Comparison of ENCODE assay signal across 21 cellular contexts in genomic region chr19:5358173-5358800, GRCh38.
DNase-seq lines count a peak whose midpoint lies in the region; ATAC-seq lines count a peak whose summit lies in the region.
"Had no signal": no experiment of that assay in that cellular context is flagged by ENCODE, and none has a peak within 500 bp of the region (broad histone marks: within the 10 kb centered on the region; RNA-seq: fewer than 3 reads in every experiment).

No MANE protein-coding gene starts in this region.

- H3K9me3 ChIP-seq in HUES48 (ENCODE audit: control insufficient read depth, insufficient read depth, low read length) (no peaks in the 10 kb centered on the region), adipocyte (ENCODE audit: control insufficient read depth, low read length) (peaks cover 4% of the 10 kb centered on the region), iPS-20b (ENCODE audit: insufficient read depth, low read depth, low read length) (no peaks in the 10 kb centered on the region)
- H3K9me3 ChIP-seq: ascending aorta, heart left ventricle, MG63, upper lobe of left lung had no signal

- no peaks in the 10 kb centered on the region for H3K36me3 ChIP-seq in HUES48 (ENCODE audit: control insufficient read depth, insufficient read depth, low read length)
- H3K36me3 ChIP-seq in adipocyte (ENCODE audit: control insufficient read depth, insufficient read depth, low read length, severe bottlenecking), result no peaks in the 10 kb centered on the region
- H3K36me3 ChIP-seq in iPS-20b (ENCODE audit: insufficient read depth, low read depth, low read length), result no peaks in the 10 kb centered on the region
- H3K36me3 ChIP-seq: ascending aorta, heart left ventricle, MG63, upper lobe of left lung had no signal

- H3K9ac ChIP-seq in HUES48 (ENCODE audit: low read depth, low read length) (no peak overlapping the region), adipocyte (ENCODE audit: low read length) (no peak overlapping the region), iPS-20b (ENCODE audit: low read depth, low read length) (no peak overlapping the region)

- no peaks in the 10 kb centered on the region for H3K27me3 ChIP-seq in HUES48 (ENCODE audit: control insufficient read depth, insufficient read depth, low read length)
- H3K27me3 ChIP-seq in adipocyte (replicated peaks; ENCODE audit: control insufficient read depth, insufficient read depth, low read length), result peaks cover 40% of the 10 kb centered on the region
- H3K27me3 ChIP-seq in iPS-20b (ENCODE audit: insufficient read depth, low read length), result no peaks in the 10 kb centered on the region
- H3K27me3 ChIP-seq: ascending aorta, upper lobe of left lung had no signal

- H3K27ac ChIP-seq in HUES48 (ENCODE audit: low read depth, low read length) (no peak overlapping the region), iPS-20b (ENCODE audit: low read length) (no peak overlapping the region)
- H3K27ac ChIP-seq: ascending aorta, coronary artery, heart left ventricle, upper lobe of left lung had no signal

- H3K4me1 ChIP-seq in HUES48 (ENCODE audit: control insufficient read depth, insufficient read depth, low read length) (no peaks in the 10 kb centered on the region), adipocyte (ENCODE audit: control insufficient read depth, insufficient read depth, low read length) (no peaks in the 10 kb centered on the region), iPS-20b (ENCODE audit: insufficient read depth, low read length) (no peaks in the 10 kb centered on the region)
- H3K4me1 ChIP-seq: ascending aorta, heart left ventricle, upper lobe of left lung had no signal

- DNase-seq in NCI-H1417 (lab: John Stamatoyannopoulos, UW) (peak in 2 of 3 experiments; percentile 0 to 30), NCI-H1417 treated with DMSO at 0.1 percent for 48 hours (lab: John Stamatoyannopoulos, UW) (no peak), adipocyte (ENCODE audit: low read depth) (peak; percentile 6), pons (ENCODE audit: low spot score) (no peak)
- DNase-seq: activated CD4-positive, CD25-positive, alpha-beta regulatory T cell treated with anti-CD3 and anti-CD28 coated beads, Interleukin-2, amount 50 U/mL, for 72 hours; activated CD8-positive, alpha-beta memory T cell treated with anti-CD3 and anti-CD28 coated beads, Interleukin-2, amount 10 ng/mL, durations not matched to agents 7 days and 5 days; activated effector memory CD4-positive, alpha-beta T cell treated with anti-CD3 and anti-CD28 coated beads, Interleukin-2, amount 50 U/mL, for 16 hours; CD4-positive, alpha-beta memory T cell; heart left ventricle; kidney glomerular epithelial cell; MG63; NCI-H187; NCI-H526 treated with DMSO at 0.1 percent for 48 hours; T-helper 2 cell; upper lobe of left lung had no signal

- peak overlapping the region; percentile 26; the same call in 1 of the 2 replicates for H3K4me3 ChIP-seq in HUES48 (ENCODE audit: low read depth, low read length)
- H3K4me3 ChIP-seq in adipocyte (ENCODE audit: low read length), result no peak overlapping the region
- H3K4me3 ChIP-seq in iPS-20b (ENCODE audit: low read length), result peak overlapping the region; percentile 41
- H3K4me3 ChIP-seq: ascending aorta, coronary artery, heart left ventricle, MG63, upper lobe of left lung had no signal

- ATAC-seq in GM18517 (IDR thresholded peaks at IDR 0.05; ENCODE audit: unreplicated experiment) (no peak), GM21786 (IDR thresholded peaks at IDR 0.05; ENCODE audit: unreplicated experiment) (no peak)
- ATAC-seq: activated CD8-positive, alpha-beta memory T cell treated with anti-CD3 and anti-CD28 coated beads, Interleukin-2, amount 10 ng/mL, durations not matched to agents 7 days and 5 days; heart left ventricle had no signal

Comparison
In these comparisons a context has a peak if more than half of its experiments do, and no peak if none do; other contexts are left out.
1. DNase-seq: peak in NCI-H1417 (2 of 3) and adipocyte (single experiment); none in NCI-H1417 treated with DMSO at 0.1 percent for 48 hours (single experiment) and pons (single experiment).